Comparison of ENCODE assay signal across 8 cellular contexts in genomic region chr4:125833-126232, GRCh38. TPM values are rescaled to one million over a fixed set of nuclear protein-coding genes. Genes with fewer than 3 reads are reported as not detected.
DNase-seq lines count a peak whose midpoint lies in the region; ATAC-seq and TF ChIP-seq lines count a peak whose summit lies in the region.

No MANE protein-coding gene starts in this region.

- H3K4me3 ChIP-seq in GM12864 (ENCODE audit: low read depth, low read length) (peak overlapping the region; percentile 60), fibroblast of lung (replicated peaks in 1 of 4; ENCODE audit: control extremely low read depth in 1 of 4, insufficient read depth in 1 of 4, low read depth in 3 of 4, low read length in 4 of 4) (peak overlapping the region; percentile 69 to 89 (median 80)), retinal pigment epithelial cell (ENCODE audit: low read length) (peak overlapping the region; percentile 91)

- no peaks in the 10 kb centered on the region for H3K36me3 ChIP-seq in fibroblast of lung (ENCODE audit: control insufficient read depth, insufficient read depth, low read length)

- H3K9ac ChIP-seq in fibroblast of lung (ENCODE audit: insufficient read depth, low read length): no peak overlapping the region

- no peaks in the 10 kb centered on the region for H3K27me3 ChIP-seq in fibroblast of lung (ENCODE audit: control insufficient read depth, insufficient read depth, low read length)

- peaks cover 4% of the 10 kb centered on the region for H3K4me1 ChIP-seq in fibroblast of lung (ENCODE audit: control insufficient read depth, extremely low read depth, insufficient read depth, low read length)

- H3K79me2 ChIP-seq in fibroblast of lung (ENCODE audit: control insufficient read depth, insufficient read depth, low read length): peaks cover 16% of the 10 kb centered on the region

- H3K4me2 ChIP-seq in fibroblast of lung (ENCODE audit: extremely low read depth, insufficient read depth, low read length): peak overlapping the region; percentile 84

- TF ChIP-seq CTCF in GM12864 (IDR thresholded peaks at IDR 0.05; ENCODE audit: low read depth, low read length, missing control alignments): no peak
- no peak for TF ChIP-seq CTCF in fibroblast of lung (conservative IDR thresholded peaks at IDR 0.05 in 1 of 2, IDR thresholded peaks at IDR 0.05 in 1 of 2; ENCODE audit: low read depth in 1 of 2, low read length in 2 of 2)
- no peak for TF ChIP-seq CTCF in retinal pigment epithelial cell (conservative IDR thresholded peaks at IDR 0.05; ENCODE audit: low read depth, low read length)

- DNase-seq in GM12864 (ENCODE audit: low read depth) (no peak), SK-N-DZ (ENCODE audit: low spot score) (peak; percentile 28), fibroblast of lung (ENCODE audit: low read depth in 2 of 2) (no peak), retinal pigment epithelial cell (ENCODE audit: low read depth) (no peak), superior temporal gyrus (ENCODE audit: extremely low spot score) (no peak), NCI-H446 (lab: John Stamatoyannopoulos, UW) (no peak), HuH-7 (ENCODE audit: low spot score) (no peak)

- H2AFZ ChIP-seq in fibroblast of lung (ENCODE audit: low read length): peak overlapping the region; percentile 98

- H3K27ac ChIP-seq in fibroblast of lung (ENCODE audit: insufficient read depth, low read length): no peak overlapping the region

- no peaks in the 10 kb centered on the region for H4K20me1 ChIP-seq in fibroblast of lung (ENCODE audit: control insufficient read depth, extremely low read depth, insufficient read depth, low read length)

- no peaks in the 10 kb centered on the region for H3K9me3 ChIP-seq in fibroblast of lung (ENCODE audit: control insufficient read depth, insufficient read depth, low read depth, low read length)

- ATAC-seq in HG02840 (IDR thresholded peaks at IDR 0.05; ENCODE audit: low FRiP score, unreplicated experiment): no peak

RNA-seq across cellular contexts. Expression of gene ZNF718, which starts 1.5 kb away (rescaled TPM):
- 10.8 and 15.9 TPM in 2 replicates for polyA plus RNA-seq in SK-N-DZ (2014; cell fraction: cytosol; rRNA removed)
- polyA plus RNA-seq in SK-N-DZ (2014; cell fraction: nucleus; rRNA removed): 7.3 and 9.0 TPM in 2 replicates
- total RNA-seq in fibroblast of lung: 2.6 and 4.8 TPM in 2 replicates
- polyA plus RNA-seq in fibroblast of lung: 1.5 and 3.1 TPM in 2 replicates
- polyA plus RNA-seq in fibroblast of lung (2012): 0.94 and 2.7 TPM in 2 replicates
- 0.16 and 1.1 TPM in 2 replicates for polyA minus RNA-seq in fibroblast of lung (ENCODE audit: low replicate concordance)
